12 cellular contexts compared by ENCODE assay signal in the genomic region with DNA sequence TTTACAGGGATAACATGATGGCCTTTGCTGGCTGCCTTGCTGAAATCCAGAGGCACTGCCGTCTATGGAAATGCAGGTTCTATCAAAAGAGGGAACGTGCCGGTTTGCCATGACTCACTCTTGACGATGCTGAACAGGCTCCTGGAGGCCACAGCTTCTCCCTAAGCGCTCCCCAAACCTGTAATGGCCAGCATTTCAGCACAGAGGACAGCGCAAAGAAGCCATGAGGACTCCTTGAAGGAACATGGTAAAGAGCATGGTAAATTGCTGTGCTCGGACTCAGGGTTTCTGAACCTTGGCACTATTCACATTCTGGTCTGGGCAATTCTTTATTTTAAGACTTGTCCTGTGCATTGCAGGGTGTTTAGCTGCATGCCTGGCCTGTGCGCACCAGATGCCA.
"Had no signal": no experiment of that assay in that cellular context is flagged by ENCODE, and none has a peak within 500 bp of the region (broad histone marks: within the 10 kb centered on the region; RNA-seq: fewer than 3 reads in every experiment).

No MANE protein-coding gene starts in this region.

- DNase-seq: activated CD4-positive, alpha-beta T cell treated with anti-CD3 and anti-CD28 coated beads, Interleukin-2, amount 50 U/mL, for 1 hour; activated naive CD4-positive, alpha-beta T cell; aorta; effector memory CD8-positive, alpha-beta T cell; erythroblast; islet precursor cell; naive thymus-derived CD8-positive, alpha-beta T cell; retina; uterus had no signal

- ATAC-seq: effector memory CD8-positive, alpha-beta T cell; left lobe of liver; naive thymus-derived CD8-positive, alpha-beta T cell; stimulated activated memory B cell treated with anti-CD40 and anti-IgM and Interleukin-4, amounts not matched to agents 10 μg/mL and 1 μg/mL and 100 μg/mL, for 72 hours had no signal

- H3K27ac ChIP-seq: uterus had no signal

- H3K27me3 ChIP-seq: uterus had no signal

- H3K9me3 Mint-ChIP-seq: dendritic cell treated with granulocyte-macrophage colony-stimulating factor and Interleukin-4, amounts not matched to agents 40 ng/mL and 50 ng/mL, for 4 days; effector memory CD8-positive, alpha-beta T cell; naive thymus-derived CD8-positive, alpha-beta T cell; stimulated activated memory B cell treated with anti-CD40 and anti-IgM and Interleukin-4, amounts not matched to agents 10 μg/mL and 1 μg/mL and 100 μg/mL, for 72 hours had no signal

- H3K36me3 ChIP-seq: uterus had no signal

- H3K9me3 ChIP-seq: uterus had no signal

- H3K4me1 ChIP-seq: uterus had no signal

- H3K4me1 Mint-ChIP-seq: stimulated activated memory B cell treated with anti-CD40 and anti-IgM and Interleukin-4, amounts not matched to agents 10 μg/mL and 1 μg/mL and 100 μg/mL, for 72 hours had no signal

- H3K4me3 ChIP-seq: uterus had no signal

- H3K27ac Mint-ChIP-seq: dendritic cell treated with granulocyte-macrophage colony-stimulating factor and Interleukin-4, amounts not matched to agents 40 ng/mL and 50 ng/mL, for 4 days; effector memory CD8-positive, alpha-beta T cell; naive thymus-derived CD8-positive, alpha-beta T cell; stimulated activated memory B cell treated with anti-CD40 and anti-IgM and Interleukin-4, amounts not matched to agents 10 μg/mL and 1 μg/mL and 100 μg/mL, for 72 hours had no signal

- H3K27me3 Mint-ChIP-seq: dendritic cell treated with granulocyte-macrophage colony-stimulating factor and Interleukin-4, amounts not matched to agents 40 ng/mL and 50 ng/mL, for 4 days had no signal

- H3K36me3 Mint-ChIP-seq: naive thymus-derived CD8-positive, alpha-beta T cell; stimulated activated memory B cell treated with anti-CD40 and anti-IgM and Interleukin-4, amounts not matched to agents 10 μg/mL and 1 μg/mL and 100 μg/mL, for 72 hours had no signal

- H3K4me3 Mint-ChIP-seq: dendritic cell treated with granulocyte-macrophage colony-stimulating factor and Interleukin-4, amounts not matched to agents 40 ng/mL and 50 ng/mL, for 4 days; effector memory CD8-positive, alpha-beta T cell; naive thymus-derived CD8-positive, alpha-beta T cell; stimulated activated memory B cell treated with anti-CD40 and anti-IgM and Interleukin-4, amounts not matched to agents 10 μg/mL and 1 μg/mL and 100 μg/mL, for 72 hours had no signal
